In the genomic region with DNA sequence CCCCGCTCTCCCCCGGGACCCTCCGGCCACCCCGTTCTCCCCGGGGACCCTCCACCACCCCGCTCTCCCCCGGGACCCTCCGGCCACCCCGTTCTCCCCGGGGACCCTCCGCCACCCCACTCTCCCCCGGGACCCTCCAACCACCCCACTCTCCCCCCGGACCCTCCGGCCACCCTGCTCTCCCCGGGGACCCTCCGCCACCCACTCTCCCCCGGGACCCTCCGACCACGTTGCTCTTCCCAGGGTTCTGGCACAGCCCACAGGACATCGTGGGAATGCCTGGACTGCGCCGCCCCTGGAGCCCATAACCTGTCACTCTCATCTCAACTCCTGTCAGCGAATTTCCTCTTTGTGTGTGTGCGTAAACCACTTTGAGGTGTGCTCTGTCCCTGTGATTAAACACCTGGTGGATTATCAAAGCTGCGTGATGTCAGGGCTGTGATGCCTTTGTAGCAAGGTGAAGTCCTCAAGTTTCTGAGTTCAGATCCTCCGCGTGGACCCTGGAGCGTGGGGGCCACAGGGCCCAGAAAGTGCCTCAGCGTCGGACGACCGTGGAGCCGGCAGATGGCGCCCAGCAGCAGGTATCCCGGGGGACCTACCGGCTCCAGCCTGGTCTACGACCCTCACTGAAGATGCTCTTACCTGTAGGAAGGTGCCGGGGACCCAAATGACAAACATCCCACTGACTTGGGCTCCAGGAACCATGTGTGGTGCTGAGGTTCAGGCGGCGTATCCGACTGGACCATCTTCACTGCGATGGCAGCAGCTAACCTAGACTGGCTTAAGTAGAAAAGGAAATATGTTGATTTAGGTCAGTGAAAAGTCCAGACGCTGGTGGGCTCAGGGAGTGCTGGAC, we compare ENCODE assay signal across 13 cellular contexts.
"Had no signal": no experiment of that assay in that cellular context is flagged by ENCODE, and none has a peak within 500 bp of the region (broad histone marks: within the 10 kb centered on the region; RNA-seq: fewer than 3 reads in every experiment).

No MANE protein-coding gene starts in this region.

- H3K4me1 ChIP-seq: body of pancreas, foreskin keratinocyte, upper lobe of left lung had no signal

- H3K4me3 ChIP-seq: body of pancreas, lung, stomach, upper lobe of left lung had no signal

- H3K36me3 ChIP-seq: stomach, upper lobe of left lung had no signal

- DNase-seq: activated CD4-positive, alpha-beta memory T cell treated with anti-CD3 and anti-CD28 coated beads, Interleukin-2, amount 10 ng/mL, durations not matched to agents 7 days and 5 days; activated CD4-positive, alpha-beta T cell treated with anti-CD3 and anti-CD28 coated beads for 48 hours; activated CD8-positive, alpha-beta memory T cell treated with anti-CD3 and anti-CD28 coated beads, Interleukin-2, amount 10 ng/mL, durations not matched to agents 7 days and 5 days; activated naive CD4-positive, alpha-beta T cell treated with Interleukin-2 at 50 U/mL for 16 hours; activated naive CD8-positive, alpha-beta T cell treated with anti-CD3 and anti-CD28 coated beads, Interleukin-2, amount 10 ng/mL, durations not matched to agents 7 days and 5 days; body of pancreas; effector memory CD8-positive, alpha-beta T cell; foreskin keratinocyte; natural killer cell; nucleus accumbens; stomach had no signal

- H3K9me3 ChIP-seq: body of pancreas, stomach had no signal

- ATAC-seq: activated CD8-positive, alpha-beta memory T cell treated with anti-CD3 and anti-CD28 coated beads, Interleukin-2, amount 10 ng/mL, durations not matched to agents 7 days and 5 days; body of pancreas; effector memory CD8-positive, alpha-beta T cell; foreskin keratinocyte; natural killer cell had no signal

- H3K27ac ChIP-seq: body of pancreas, foreskin keratinocyte, stomach, upper lobe of left lung had no signal
